In genomic region chr7:41054960-41055700, GRCh38 we compare ENCODE assay signal across 2 cellular contexts.
TF ChIP-seq lines count a peak whose summit lies in the region.

No MANE protein-coding gene starts in this region.

TF ChIP-seq in liver, 16 proteins besides CTCF, POLR2A, EP300 and RAD21 (continued from another document):
- TF ChIP-seq MAX (IDR thresholded peaks at IDR 0.05) (peak; percentile 50), HNF4A (conservative IDR thresholded peaks at IDR 0.05) (peak; percentile 90 to 91), ZBTB33 (IDR thresholded peaks at IDR 0.05) (no peak), SP1 (IDR thresholded peaks at IDR 0.05) (peak; percentile 64), EGR1 (IDR thresholded peaks at IDR 0.05; ENCODE audit: low read depth in 2 of 2) (no peak), TAF1 (conservative IDR thresholded peaks at IDR 0.05) (no peak), JUND (IDR thresholded peaks at IDR 0.05) (peak in 1 of 2 donors; percentile 53)

TF ChIP-seq in HepG2, 621 proteins besides CTCF, POLR2A, EP300 and RAD21 (continued from another document):
- TF ChIP-seq RNF219 (CRISPR knock-in tag; IDR thresholded peaks at IDR 0.05) (no peak), ATF5 (CRISPR knock-in tag; IDR thresholded peaks at IDR 0.05; ENCODE audit: low read depth) (no peak), ZNF263 (CRISPR knock-in tag; IDR thresholded peaks at IDR 0.05) (no peak)
